ENCODE assay signal across 12 cellular contexts in the genomic region with DNA sequence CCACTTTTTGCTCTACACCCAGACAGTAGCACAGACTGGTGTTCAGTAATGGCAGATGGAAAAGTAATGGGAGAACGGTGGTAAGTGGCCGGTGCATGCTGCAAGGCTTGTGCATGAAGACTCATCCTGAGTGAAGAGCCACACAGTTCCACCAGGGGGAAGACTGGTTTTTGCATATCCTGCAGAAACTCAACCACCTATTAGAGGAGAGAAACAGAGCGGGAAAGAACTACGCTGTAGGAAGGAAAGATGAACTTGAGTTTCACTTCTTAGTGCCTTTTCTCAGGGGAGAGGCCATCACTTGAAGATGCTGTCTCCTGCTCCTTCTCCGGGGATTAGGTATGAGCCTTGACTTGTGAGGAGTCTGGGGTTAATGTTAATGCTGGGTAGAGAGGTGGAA. TPM values are rescaled to one million over a fixed set of nuclear protein-coding genes. Genes with fewer than 3 reads are reported as not detected.
DNase-seq lines count a peak whose midpoint lies in the region; ATAC-seq and TF ChIP-seq lines count a peak whose summit lies in the region.
"Had no signal": no experiment of that assay in that cellular context is flagged by ENCODE, and none has a peak within 500 bp of the region (broad histone marks: within the 10 kb centered on the region; RNA-seq: fewer than 3 reads in every experiment).

No MANE protein-coding gene starts in this region.

- peak; percentile 50 for TF ChIP-seq CTCF in AG10803 (conservative IDR thresholded peaks at IDR 0.05; ENCODE audit: low read length)

- DNase-seq in AG10803 (ENCODE audit: low read depth) = peak; percentile 38
- peak; percentile 19 for DNase-seq in SK-N-DZ (ENCODE audit: low spot score)
- DNase-seq in germinal center (ENCODE audit: low spot score) = peak; percentile 6
- no peak for DNase-seq in cerebellum (ENCODE audit: low spot score)
- DNase-seq in NOMO-1 treated with dmso at 0.1 percent for 144 hours (lab: John Stamatoyannopoulos, UW; ENCODE audit: unreplicated experiment) = no peak
- DNase-seq in 8988T = no peak
- DNase-seq: activated B cell treated with CpG ODN at 0.5 μM for 24 hours, NCI-H1048, substantia nigra had no signal

- ATAC-seq in GM21529 (IDR thresholded peaks at IDR 0.05; ENCODE audit: unreplicated experiment) (peak; percentile 75), GM19452 (IDR thresholded peaks at IDR 0.05; ENCODE audit: unreplicated experiment) (no peak)

- H3K4me3 ChIP-seq in AG10803 (ENCODE audit: low read length) = no peak overlapping the region
- H3K4me3 ChIP-seq: skin epidermis had no signal

RNA-seq across cellular contexts. Expression of a gene that starts 9.4 kb away (rescaled TPM):
- polyA plus RNA-seq in SK-N-DZ (2014; cell fraction: cytosol; rRNA removed) = 7.3 and 9.3 TPM in 2 replicates
- polyA plus RNA-seq in SK-N-DZ (2014; cell fraction: nucleus; rRNA removed) = 2.3 and 2.9 TPM in 2 replicates
- 5.2 TPM for total RNA-seq in cerebellum
- total RNA-seq: activated B cell treated with CpG ODN at 0.5 μM for 24 hours had no signal

RNA-seq across cellular contexts. Expression of a gene that starts 31.0 kb away (rescaled TPM):
- 44.1 and 44.9 TPM in 2 replicates for polyA plus RNA-seq in SK-N-DZ (2014; cell fraction: cytosol; rRNA removed)
- 18.8 and 22.8 TPM in 2 replicates for polyA plus RNA-seq in SK-N-DZ (2014; cell fraction: nucleus; rRNA removed)
- total RNA-seq in cerebellum = 27.2 TPM

Comparison
In these comparisons a context has a peak if more than half of its experiments do, and no peak if none do; other contexts are left out.
1. DNase-seq: peak in AG10803 (single experiment), SK-N-DZ (single experiment) and germinal center (single experiment); none in cerebellum (single experiment), NOMO-1 treated with dmso at 0.1 percent for 144 hours (single experiment) and 8988T (single experiment).